30 cellular contexts compared by ENCODE assay signal in genomic region chr21:46213620-46214286, GRCh38. TPM values are rescaled to one million over a fixed set of nuclear protein-coding genes. Genes with fewer than 3 reads are reported as not detected.
DNase-seq lines count a peak whose midpoint lies in the region; ATAC-seq and TF ChIP-seq lines count a peak whose summit lies in the region.
"Had no signal": no experiment of that assay in that cellular context is flagged by ENCODE, and none has a peak within 500 bp of the region (broad histone marks: within the 10 kb centered on the region; RNA-seq: fewer than 3 reads in every experiment).

No MANE protein-coding gene starts in this region.

- no peaks in the 10 kb centered on the region for H3K9me3 Mint-ChIP-seq in activated T-cell treated with anti-CD3 and anti-CD28 coated beads, Interleukin-2, amount 50 U/mL, for 24 hours
- H3K9me3 Mint-ChIP-seq in WTC11 (no peaks in the 10 kb centered on the region), HFFc6 (no peaks in the 10 kb centered on the region)
- no peaks in the 10 kb centered on the region for H3K9me3 Mint-ChIP-seq in stimulated activated effector memory CD8-positive, alpha-beta T cell treated with anti-CD3 and anti-CD28 coated beads, Interleukin-12 subunit alpha, Interleukin-12 subunit beta, amount 100 ng/mL, for 72 hours
- H3K9me3 Mint-ChIP-seq: activated naive CD4-positive, alpha-beta T cell treated with anti-CD3 and anti-CD28 coated beads, Interleukin-2, amount 10 ng/mL, durations not matched to agents 7 days and 5 days; CD4-positive, CD25-positive, alpha-beta regulatory T cell; memory B cell; stimulated activated naive CD8-positive, alpha-beta T cell treated with anti-CD3 and anti-CD28 coated beads, Interleukin-15, Interleukin-2, amounts not matched to agents 100 ng/mL and 50 ng/mL, for 24 hours had no signal

- no peak overlapping the region for H3K9ac ChIP-seq in GM23248
- H3K9ac ChIP-seq: KMS-11 had no signal

- H3K4me3 ChIP-seq in GM23248: no peak overlapping the region
- H3K4me3 ChIP-seq: breast epithelium, colonic mucosa, HAP-1, SK-N-MC, thyroid gland had no signal

- no peaks in the 10 kb centered on the region for H3K4me1 Mint-ChIP-seq in activated T-cell treated with anti-CD3 and anti-CD28 coated beads, Interleukin-2, amount 50 U/mL, for 24 hours (ENCODE audit: low read depth)
- H3K4me1 Mint-ChIP-seq in WTC11 (no peaks in the 10 kb centered on the region), HFFc6 (ENCODE audit: low read depth) (no peaks in the 10 kb centered on the region)
- peaks cover 4% of the 10 kb centered on the region for H3K4me1 Mint-ChIP-seq in stimulated activated effector memory CD8-positive, alpha-beta T cell treated with anti-CD3 and anti-CD28 coated beads, Interleukin-12 subunit alpha, Interleukin-12 subunit beta, amount 100 ng/mL, for 72 hours
- H3K4me1 Mint-ChIP-seq: CD4-positive, CD25-positive, alpha-beta regulatory T cell; memory B cell had no signal

- H3K4me3 Mint-ChIP-seq in activated T-cell treated with anti-CD3 and anti-CD28 coated beads, Interleukin-2, amount 50 U/mL, for 24 hours: no peak overlapping the region
- no peak overlapping the region for H3K4me3 Mint-ChIP-seq in WTC11
- H3K4me3 Mint-ChIP-seq in stimulated activated effector memory CD8-positive, alpha-beta T cell treated with anti-CD3 and anti-CD28 coated beads, Interleukin-12 subunit alpha, Interleukin-12 subunit beta, amount 100 ng/mL, for 72 hours: no peak overlapping the region
- no peak overlapping the region for H3K4me3 Mint-ChIP-seq in HFFc6
- H3K4me3 Mint-ChIP-seq: activated naive CD4-positive, alpha-beta T cell treated with anti-CD3 and anti-CD28 coated beads, Interleukin-2, amount 10 ng/mL, durations not matched to agents 7 days and 5 days; CD4-positive, CD25-positive, alpha-beta regulatory T cell; memory B cell; stimulated activated naive CD8-positive, alpha-beta T cell treated with anti-CD3 and anti-CD28 coated beads, Interleukin-15, Interleukin-2, amounts not matched to agents 100 ng/mL and 50 ng/mL, for 24 hours had no signal

- peak; percentile 16 for DNase-seq in activated T-cell treated with anti-CD3 and anti-CD28 coated beads, Interleukin-2, amount 50 U/mL, for 24 hours
- no peak for DNase-seq in activated T-cell treated with anti-CD3 and anti-CD28 coated beads for 4 hours
- DNase-seq in WTC11 (ENCODE audit: low spot score): peak; percentile 5
- DNase-seq in left lobe of liver (ENCODE audit: low spot score): peak; percentile 42
- DNase-seq in stimulated activated effector memory CD8-positive, alpha-beta T cell treated with anti-CD3 and anti-CD28 coated beads, Interleukin-12 subunit alpha, Interleukin-12 subunit beta, amount 100 ng/mL, for 72 hours (ENCODE audit: low spot score in 2 of 2): no peak
- no peak for DNase-seq in EL
- DNase-seq in GM23248: no peak
- DNase-seq in HFFc6: no peak
- DNase-seq: 8988T; activated CD4-positive, alpha-beta T cell treated with anti-CD3 and anti-CD28 coated beads for 48 hours; activated naive CD4-positive, alpha-beta T cell treated with anti-CD3 and anti-CD28 coated beads, Interleukin-2, amount 10 ng/mL, durations not matched to agents 7 days and 5 days; activated T-cell treated with anti-CD3 and anti-CD28 coated beads, Interleukin-2, amount 50 U/mL, for 48 hours; amygdala; CD4-positive, CD25-positive, alpha-beta regulatory T cell; colonic mucosa; DMS 273 treated with DMSO at 0.1 percent for 48 hours; effector memory CD4-positive, alpha-beta T cell; foreskin fibroblast; NCI-H1436 treated with DMSO at 0.1 percent for 48 hours; NCI-H2107; NCI-H82; thyroid gland had no signal

- peaks cover 40% of the 10 kb centered on the region for H3K36me3 Mint-ChIP-seq in activated T-cell treated with anti-CD3 and anti-CD28 coated beads, Interleukin-2, amount 50 U/mL, for 24 hours (ENCODE audit: low read depth)
- H3K36me3 Mint-ChIP-seq in WTC11 (peaks cover 10% of the 10 kb centered on the region), HFFc6 (ENCODE audit: low read depth) (no peaks in the 10 kb centered on the region; the same call in 1 of the 2 replicates)
- peaks cover 6% of the 10 kb centered on the region for H3K36me3 Mint-ChIP-seq in stimulated activated effector memory CD8-positive, alpha-beta T cell treated with anti-CD3 and anti-CD28 coated beads, Interleukin-12 subunit alpha, Interleukin-12 subunit beta, amount 100 ng/mL, for 72 hours

- no peaks in the 10 kb centered on the region for H3K79me2 ChIP-seq in GM23248 (ENCODE audit: insufficient read depth)

- H3K9me2 ChIP-seq in GM23248 (ENCODE audit: insufficient read depth): no peaks in the 10 kb centered on the region

- TF ChIP-seq CTCF in WTC11 (IDR thresholded peaks at IDR 0.05): no peak
- no peak for TF ChIP-seq CTCF in HFFc6 (IDR thresholded peaks at IDR 0.05)

- H3K27ac Mint-ChIP-seq in activated T-cell treated with anti-CD3 and anti-CD28 coated beads, Interleukin-2, amount 50 U/mL, for 24 hours: no peak overlapping the region
- H3K27ac Mint-ChIP-seq in WTC11 (peak overlapping the region; percentile 58; the same call in 1 of the 2 replicates), HFFc6 (no peak overlapping the region)
- peak overlapping the region; percentile 68 for H3K27ac Mint-ChIP-seq in stimulated activated effector memory CD8-positive, alpha-beta T cell treated with anti-CD3 and anti-CD28 coated beads, Interleukin-12 subunit alpha, Interleukin-12 subunit beta, amount 100 ng/mL, for 72 hours
- H3K27ac Mint-ChIP-seq: activated naive CD4-positive, alpha-beta T cell treated with anti-CD3 and anti-CD28 coated beads, Interleukin-2, amount 10 ng/mL, durations not matched to agents 7 days and 5 days; memory B cell; stimulated activated naive CD8-positive, alpha-beta T cell treated with anti-CD3 and anti-CD28 coated beads, Interleukin-15, Interleukin-2, amounts not matched to agents 100 ng/mL and 50 ng/mL, for 24 hours had no signal

- POLR2A ChIA-PET in WTC11 (lab: Charles Lee): no interaction called here

- H4K20me1 ChIP-seq in GM23248 (ENCODE audit: insufficient read depth): no peaks in the 10 kb centered on the region

- H3F3A ChIP-seq in GM23248 (ENCODE audit: insufficient read depth): no peaks in the 10 kb centered on the region

- H3K27ac ChIP-seq in GM23248: no peak overlapping the region
- H3K27ac ChIP-seq: breast epithelium, colonic mucosa, KMS-11, SK-N-MC, thyroid gland had no signal

- no peaks in the 10 kb centered on the region for H3K27me3 ChIP-seq in GM23248 (replicated peaks; ENCODE audit: insufficient read depth)
- H3K27me3 ChIP-seq: breast epithelium, colonic mucosa, thyroid gland had no signal

- CTCF ChIA-PET in WTC11 (lab: Charles Lee): no interaction called here

- no peaks in the 10 kb centered on the region for H3K27me3 Mint-ChIP-seq in activated T-cell treated with anti-CD3 and anti-CD28 coated beads, Interleukin-2, amount 50 U/mL, for 24 hours
- H3K27me3 Mint-ChIP-seq in WTC11 (ENCODE audit: low read depth) (no peaks in the 10 kb centered on the region), HFFc6 (ENCODE audit: insufficient read depth) (no peaks in the 10 kb centered on the region)
- H3K27me3 Mint-ChIP-seq: activated naive CD4-positive, alpha-beta T cell treated with anti-CD3 and anti-CD28 coated beads, Interleukin-2, amount 10 ng/mL, durations not matched to agents 7 days and 5 days; CD4-positive, CD25-positive, alpha-beta regulatory T cell; memory B cell; stimulated activated naive CD8-positive, alpha-beta T cell treated with anti-CD3 and anti-CD28 coated beads, Interleukin-15, Interleukin-2, amounts not matched to agents 100 ng/mL and 50 ng/mL, for 24 hours had no signal

- H3K9me3 ChIP-seq in GM23248 (ENCODE audit: low read depth): no peaks in the 10 kb centered on the region
- H3K9me3 ChIP-seq: breast epithelium, colonic mucosa, HAP-1, thyroid gland had no signal

- no peaks in the 10 kb centered on the region for H3K36me3 ChIP-seq in GM23248 (ENCODE audit: low read depth)
- H3K36me3 ChIP-seq: breast epithelium, thyroid gland had no signal

- ATAC-seq in WTC11 (no peak), left lobe of liver (no peak)
- ATAC-seq in stimulated activated effector memory CD8-positive, alpha-beta T cell treated with anti-CD3 and anti-CD28 coated beads, Interleukin-12 subunit alpha, Interleukin-12 subunit beta, amount 100 ng/mL, for 72 hours: no peak
- ATAC-seq: esophagus mucosa had no signal

- WGBS in GM23248 (ENCODE audit: low coverage in 1 of 2, low lambda C conversion rate in 2 of 2, missing lambda C conversion rate in 2 of 2), 2 experiments: 81 to 84% methylated on average over 15 of the region's 15 CpGs

- no peak overlapping the region for H3K4me2 ChIP-seq in GM23248 (ENCODE audit: unreplicated experiment)
- H3K4me2 ChIP-seq: KMS-11 had no signal

- in situ Hi-C loops in GM23248 (cut with MboI): no loop called here

- no peak overlapping the region for H2AFZ ChIP-seq in GM23248

- no peaks in the 10 kb centered on the region for H3K4me1 ChIP-seq in GM23248 (ENCODE audit: insufficient read depth)
- H3K4me1 ChIP-seq: breast epithelium, colonic mucosa, HAP-1, thyroid gland had no signal

TF ChIP-seq in WTC11, 78 proteins besides CTCF, POLR2A, EP300 and RAD21 (continues in another document):
- TF ChIP-seq NR1H2 (CRISPR knock-in tag; IDR thresholded peaks at IDR 0.05) (no peak), KAT7 (CRISPR knock-in tag; IDR thresholded peaks at IDR 0.05; ENCODE audit: borderline replicate concordance) (no peak), JUN (CRISPR knock-in tag; IDR thresholded peaks at IDR 0.05) (no peak)

RNA-seq across cellular contexts. Expression of gene LSS, which starts 14.8 kb away (rescaled TPM):
- total RNA-seq in WTC11 (2021) (79.9 to 101 TPM (median 92.6 TPM) in 3 replicates), left lobe of liver (67.9 TPM)
- total RNA-seq in GM23248 (2014; rRNA removed; shearing (Covaris generic)): 41.1 and 45.7 TPM in 2 replicates
- polyA plus RNA-seq in GM23248 (2016; fragmentation: Nextera tagmentation; extraction: Ambion mirVana): 26.8 and 28.0 TPM in 2 replicates
- total RNA-seq in HFFc6 (2021; fragmentation: NEBNext Ultra II Directional; extraction: Animal tissue kit (Norgen Biotek cat#: 25700)): 10 to 100 TPM; 47.9 to 61.3 (median 50.6) TPM

RNA-seq across cellular contexts. Expression of gene SPATC1L, which starts 29.5 kb away (rescaled TPM):
- total RNA-seq in WTC11 (2021) (56.5 to 61.7 TPM (median 57.6 TPM) in 3 replicates), left lobe of liver (0.40 TPM)
- 5.2 and 5.3 TPM in 2 replicates for total RNA-seq in GM23248 (2014; rRNA removed; shearing (Covaris generic))
- polyA plus RNA-seq in GM23248 (2016; fragmentation: Nextera tagmentation; extraction: Ambion mirVana): 15.2 and 15.7 TPM in 2 replicates
- 10 to 100 TPM; 11.3 to 14.7 (median 13.1) TPM for total RNA-seq in HFFc6 (2021; fragmentation: NEBNext Ultra II Directional; extraction: Animal tissue kit (Norgen Biotek cat#: 25700))

RNA-seq across cellular contexts. Expression of gene FTCD, which starts 58.4 kb away (rescaled TPM):
- total RNA-seq in WTC11 (2021) (6.1 to 9.6 TPM (median 9.5 TPM) in 3 replicates), left lobe of liver (668 TPM)
- total RNA-seq in GM23248 (2014; rRNA removed; shearing (Covaris generic)): not detected in 2 replicates
- not detected in 2 replicates for polyA plus RNA-seq in GM23248 (2016; fragmentation: Nextera tagmentation; extraction: Ambion mirVana)
- 1 to 10 TPM in 1 of 6 experiments, under 1 TPM in 4, not detected in 1; 0.12 to 1.2 (median 0.17) TPM for total RNA-seq in HFFc6 (2021; fragmentation: NEBNext Ultra II Directional; extraction: Animal tissue kit (Norgen Biotek cat#: 25700))
- total RNA-seq: CD4-positive, CD25-positive, alpha-beta regulatory T cell; pulmonary artery endothelial cell had no signal

Comparison
In these comparisons a context has a peak if more than half of its experiments do, and no peak if none do; other contexts are left out.
1. DNase-seq: peak in activated T-cell treated with anti-CD3 and anti-CD28 coated beads, Interleukin-2, amount 50 U/mL, for 24 hours (single experiment), WTC11 (single experiment) and left lobe of liver (single experiment); none in activated T-cell treated with anti-CD3 and anti-CD28 coated beads for 4 hours (single experiment), stimulated activated effector memory CD8-positive, alpha-beta T cell treated with anti-CD3 and anti-CD28 coated beads, Interleukin-12 subunit alpha, Interleukin-12 subunit beta, amount 100 ng/mL, for 72 hours (0 of 2), EL (single experiment), GM23248 (single experiment) and HFFc6 (single experiment).
2. H3K27ac Mint-ChIP-seq: peak in WTC11 (single experiment) and stimulated activated effector memory CD8-positive, alpha-beta T cell treated with anti-CD3 and anti-CD28 coated beads, Interleukin-12 subunit alpha, Interleukin-12 subunit beta, amount 100 ng/mL, for 72 hours (single experiment); none in activated T-cell treated with anti-CD3 and anti-CD28 coated beads, Interleukin-2, amount 50 U/mL, for 24 hours (single experiment) and HFFc6 (single experiment).
3. RNA of gene FTCD, which starts 58.4 kb away (total RNA-seq): 668 TPM in left lobe of liver (single experiment); 6.1 to 9.6 TPM in WTC11, 0.12 to 1.2 TPM in HFFc6 and not detected in GM23248; every median in the first group is over 10 times any median in the second.